12 cellular contexts compared by ENCODE assay signal in the genomic region with DNA sequence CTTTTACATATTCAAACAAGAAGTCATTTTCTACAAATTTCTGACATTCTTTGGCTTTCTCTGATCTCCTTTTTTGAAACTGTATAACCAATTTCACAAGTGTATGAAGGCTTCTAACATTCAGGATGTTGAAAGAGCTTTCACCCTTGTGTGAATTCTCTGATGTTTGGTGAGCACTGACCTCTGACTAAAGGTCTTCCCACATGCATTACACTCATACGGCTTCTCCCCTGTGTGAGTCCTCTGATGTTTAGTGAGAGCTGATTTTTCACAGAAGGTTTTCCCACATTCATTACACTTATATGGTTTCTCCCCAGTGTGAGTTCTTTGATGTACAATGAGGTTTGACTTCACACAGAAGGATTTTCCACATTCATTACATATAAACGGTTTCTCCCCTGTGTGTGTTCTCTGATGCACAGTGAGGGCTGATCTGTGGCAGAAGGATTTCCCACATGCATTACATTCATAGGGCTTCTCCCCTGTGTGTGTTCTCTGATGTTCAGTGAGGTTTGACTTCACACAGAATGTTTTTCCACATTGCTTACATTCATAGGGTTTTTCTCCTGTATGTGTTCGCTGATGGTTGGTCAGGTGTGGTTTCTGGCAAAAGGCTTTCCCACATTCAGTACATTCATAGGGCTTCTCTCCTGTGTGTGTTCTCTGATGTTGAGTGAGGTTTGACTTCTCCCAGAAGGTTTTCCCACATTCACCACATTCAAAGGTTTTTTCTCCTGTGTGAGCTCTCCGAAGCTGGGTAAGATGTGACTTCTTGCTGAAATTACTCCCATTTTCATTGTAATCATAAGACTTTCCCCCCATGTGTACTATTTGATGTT.
"Had no signal": no experiment of that assay in that cellular context is flagged by ENCODE, and none has a peak within 500 bp of the region (broad histone marks: within the 10 kb centered on the region; RNA-seq: fewer than 3 reads in every experiment).

No MANE protein-coding gene starts in this region.

- DNase-seq: activated CD4-positive, alpha-beta T cell treated with anti-CD3 and anti-CD28 coated beads for 4 hours; activated CD8-positive, alpha-beta memory T cell treated with anti-CD3 and anti-CD28 coated beads, Interleukin-2, amount 50 U/mL, for 48 hours; activated CD8-positive, alpha-beta T cell treated with anti-CD3 and anti-CD28 coated beads, Interleukin-2, amount 10 ng/mL, durations not matched to agents 7 days and 5 days; activated naive CD4-positive, alpha-beta T cell; activated naive CD8-positive, alpha-beta T cell treated with anti-CD3 and anti-CD28 coated beads, Interleukin-2, amount 50 U/mL, for 24 hours; central memory CD4-positive, alpha-beta T cell; effector memory CD4-positive, alpha-beta T cell; glutamatergic neuron; immature natural killer cell; left colon; stimulated activated CD4-positive, alpha-beta T cell treated with anti-CD3 and anti-CD28 coated beads, Interleukin-4, amount 100 ng/mL, for 1 hour; stimulated activated naive CD8-positive, alpha-beta T cell treated with anti-CD3 and anti-CD28 coated beads, Interleukin-15, amount 100 ng/mL, for 72 hours had no signal
